Comparison of ENCODE assay signal across 9 cellular contexts in the genomic region with DNA sequence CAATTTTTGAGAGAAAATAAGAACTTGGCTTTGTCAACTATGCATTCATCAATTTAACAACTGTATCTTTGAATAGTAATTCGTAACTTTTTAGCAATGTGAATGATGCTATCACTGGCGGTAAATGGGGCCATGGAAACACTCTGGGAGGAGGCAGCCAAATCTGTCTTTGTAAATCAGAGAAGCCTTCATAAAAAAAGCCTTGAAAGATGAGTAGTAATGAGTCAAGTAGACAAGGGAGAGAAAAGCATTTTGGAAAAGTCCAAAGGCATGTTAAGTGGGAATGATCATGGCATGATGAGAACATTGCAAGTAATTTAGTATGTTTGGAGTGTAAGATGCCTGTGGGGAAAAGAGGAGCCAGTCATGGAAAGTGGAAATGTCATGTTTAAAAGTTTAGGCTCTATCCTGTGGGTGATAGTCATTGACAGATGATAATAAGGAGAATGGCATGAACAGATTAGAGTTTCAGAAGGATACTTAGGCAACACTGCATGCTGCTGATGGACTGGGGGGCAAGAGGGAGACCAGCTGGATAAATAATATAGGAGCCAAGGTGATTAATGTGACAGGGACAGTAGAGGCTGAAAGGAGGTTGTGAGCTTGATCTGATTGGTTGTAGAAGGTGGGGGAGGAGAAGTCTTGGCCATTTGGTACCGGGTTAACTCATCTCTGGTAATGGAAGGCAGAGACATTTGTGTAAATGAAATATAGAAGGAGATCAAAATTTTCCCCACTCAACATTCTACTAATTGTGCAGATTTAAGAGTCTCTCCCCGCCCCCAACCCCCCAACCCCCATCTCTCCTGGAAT. TPM values are rescaled to one million over a fixed set of nuclear protein-coding genes. Genes with fewer than 3 reads are reported as not detected.
DNase-seq lines count a peak whose midpoint lies in the region; ATAC-seq and TF ChIP-seq lines count a peak whose summit lies in the region.
"Had no signal": no experiment of that assay in that cellular context is flagged by ENCODE, and none has a peak within 500 bp of the region (broad histone marks: within the 10 kb centered on the region; RNA-seq: fewer than 3 reads in every experiment).

No MANE protein-coding gene starts in this region.

- TF ChIP-seq RAD21 in IMR-90 (IDR thresholded peaks at IDR 0.05; ENCODE audit: low read length), result no peak

- no peak overlapping the region for H2BK5ac ChIP-seq in IMR-90 (ENCODE audit: low read depth, low read length, poor library complexity, severe bottlenecking)

- dilution Hi-C loops in IMR-90 (cut with HindIII; ENCODE audit: low sequenced_read_pairs, unreplicated experiment), result no loop called here

- peak overlapping the region; percentile 56 for H2AFZ ChIP-seq in IMR-90 (replicated peaks; ENCODE audit: low read length, poor library complexity)

- peak overlapping the region; percentile 20; the same call in 1 of the 2 replicates for H3K4ac ChIP-seq in IMR-90 (ENCODE audit: low read depth, low read length)

- H3K9me3 ChIP-seq in IMR-90 (ENCODE audit: control insufficient read depth, insufficient read depth, low read length) (no peaks in the 10 kb centered on the region), gastrocnemius medialis (no peaks in the 10 kb centered on the region)

- peak overlapping the region; percentile 42; the same call in 1 of the 2 replicates for H3K27ac ChIP-seq in IMR-90 (ENCODE audit: insufficient read depth, low read length)
- peak overlapping the region; percentile 61 to 98 (median 80) for H3K27ac ChIP-seq in gastrocnemius medialis

- H2AK9ac ChIP-seq in IMR-90 (replicated peaks; ENCODE audit: low read depth, low read length, poor library complexity), result no peak overlapping the region

- H3K36me3 Mint-ChIP-seq in brain, result no peaks in the 10 kb centered on the region

- no TSS peak for BruUV-seq in IMR-90 (replicated peaks; lab: Mats Ljungman, UMichigan)

- ATAC-seq in GM18511 (IDR thresholded peaks at IDR 0.05; ENCODE audit: unreplicated experiment), result peak; percentile 12
- no peak for ATAC-seq in IMR-90 (ENCODE audit: low read depth)
- ATAC-seq in gastrocnemius medialis, result peak; percentile 15 to 61

- peak overlapping the region; percentile 83; the same call in 1 of the 2 replicates for H3K18ac ChIP-seq in IMR-90 (ENCODE audit: low read depth, low read length)

- H3K56ac ChIP-seq in IMR-90 (ENCODE audit: extremely low read depth, insufficient read depth, low read length), result no peak overlapping the region

- H3K4me3 Mint-ChIP-seq in brain, result no peak overlapping the region

- H2BK20ac ChIP-seq in IMR-90 (ENCODE audit: low read depth, low read length), result no peak overlapping the region

- H3K9me1 ChIP-seq in IMR-90 (ENCODE audit: insufficient read depth, low read length), result no peaks in the 10 kb centered on the region

- H4K8ac ChIP-seq in IMR-90 (ENCODE audit: low read depth in 2 of 2, low read length in 2 of 2), result peak overlapping the region in 1 of 2 experiments; percentile 19; a peak in 1 of 4 replicates

- peak overlapping the region; percentile 24 for H4K91ac ChIP-seq in IMR-90 (ENCODE audit: insufficient read depth, low read depth, low read length)

- no peaks in the 10 kb centered on the region for H3K27me3 Mint-ChIP-seq in brain

- H3K27me3 ChIP-seq in IMR-90 (ENCODE audit: control insufficient read depth, insufficient read depth, low read length) (no peaks in the 10 kb centered on the region), gastrocnemius medialis (no peaks in the 10 kb centered on the region)

- H3K4me3 ChIP-seq in IMR-90 (ENCODE audit: insufficient read depth, low read depth, low read length), result no peak overlapping the region
- H3K4me3 ChIP-seq in gastrocnemius medialis, result no peak overlapping the region

- no peak overlapping the region for H3K4me2 ChIP-seq in IMR-90 (ENCODE audit: low read depth, low read length)

- no peak overlapping the region for H3K14ac ChIP-seq in IMR-90 (replicated peaks; ENCODE audit: low read depth, low read length)

- CTCF ChIA-PET in IMR-90 (lab: Yijun Ruan, JAX), result no interaction called here

- H3K4me1 ChIP-seq in IMR-90 (ENCODE audit: control insufficient read depth, insufficient read depth, low read length) (peaks cover 15% of the 10 kb centered on the region), gastrocnemius medialis (peaks cover 48 to 56% of the 10 kb centered on the region in 2 donors)

- H3K23ac ChIP-seq in IMR-90 (ENCODE audit: low read depth, low read length), result no peak overlapping the region

- peak overlapping the region; percentile 74; the same call in 1 of the 2 replicates for H4K5ac ChIP-seq in IMR-90 (ENCODE audit: low read depth, low read length)

- no peaks in the 10 kb centered on the region for H3K79me1 ChIP-seq in IMR-90 (ENCODE audit: low read depth in 1 of 2, low read length in 2 of 2)

- intact Hi-C loops in IMR-90 (cut with micrococcal nuclease), result no loop called here
- intact Hi-C loops in gastrocnemius medialis (cut with DNase I; ENCODE audit: low total_unique reads), result no loop called here

- TF ChIP-seq POLR2A in IMR-90 (IDR thresholded peaks at IDR 0.05; ENCODE audit: low read depth, low read length) (no peak), gastrocnemius medialis (IDR thresholded peaks at IDR 0.05) (no peak)

- no peaks in the 10 kb centered on the region for H4K20me1 ChIP-seq in IMR-90 (ENCODE audit: insufficient read depth, low read length)

- peaks cover 43% of the 10 kb centered on the region for H3K4me1 Mint-ChIP-seq in brain

- 0 out of 2 replicates have a peak overlapping the region, but pooled peaks have one; percentile 5 for H2BK120ac ChIP-seq in IMR-90 (ENCODE audit: low read depth, low read length)

- peak overlapping the region in 3 of 5 experiments; percentile 11 to 85 (median 59) for H3K27ac Mint-ChIP-seq in brain

- H2BK15ac ChIP-seq in IMR-90 (ENCODE audit: low read depth, low read length), result peak overlapping the region; percentile 18; the same call in 1 of the 3 replicates

- in situ Hi-C loops in IMR-90 (cut with MboI; ENCODE audit: low sequenced_read_pairs) (no loop called here), gastrocnemius medialis (cut with MboI; ENCODE audit: low sequenced_read_pairs in 4 of 4) (loop anchor here (25.0 kb wide), 4 partner anchors 249 to 699 kb away; no protein-coding TSS in a partner anchor)

- H3K36me3 ChIP-seq in IMR-90 (ENCODE audit: control insufficient read depth, insufficient read depth, low read length) (no peaks in the 10 kb centered on the region), gastrocnemius medialis (no peaks in the 10 kb centered on the region)

- POLR2A ChIA-PET in IMR-90 (lab: Charles Lee; ENCODE audit: unreplicated experiment), result interaction anchor here (0.7 kb wide), 1 partner anchor 65 kb away, joined by 4 read pairs; no protein-coding TSS in a partner anchor

- no peaks in the 10 kb centered on the region for H3K9me3 Mint-ChIP-seq in brain

- WGBS in IMR-90 (ENCODE audit: extremely low coverage in 2 of 2, insufficient read length in 1 of 2), 2 experiments, result 80% methylated on average over 1 of the region's 4 CpGs; no CpG with 5 or more reads in 1 of the 2 experiments

- no peak for DNase-seq in IMR-90
- DNase-seq in gastrocnemius medialis, result no peak
- no peak for DNase-seq in cerebellar cortex (ENCODE audit: low spot score)
- no peak for DNase-seq in glomerular visceral epithelial cell (ENCODE audit: extremely low spot score)
- DNase-seq in stimulated activated naive CD4-positive, alpha-beta T cell (lab: John Stamatoyannopoulos, UW), result no peak
- DNase-seq: stimulated activated naive CD4-positive, alpha-beta T cell treated with Interleukin-2 at 50 U/mL for 16 hours; T1000 had no signal

- peak overlapping the region; percentile 2; the same call in 1 of the 2 replicates for H2AK5ac ChIP-seq in IMR-90 (ENCODE audit: low read depth, low read length)

- TF ChIP-seq CTCF in IMR-90 (conservative IDR thresholded peaks at IDR 0.05; ENCODE audit: low read depth, low read length) (no peak), brain (conservative IDR thresholded peaks at IDR 0.05) (no peak), gastrocnemius medialis (IDR thresholded peaks at IDR 0.05 in 4 of 5, conservative IDR thresholded peaks at IDR 0.05 in 1 of 5) (no peak)

- no peak overlapping the region for H3K9ac ChIP-seq in IMR-90 (ENCODE audit: low read depth, low read length)

TF ChIP-seq in IMR-90, 13 proteins besides CTCF, POLR2A, EP300 and RAD21 (continues in another document):
- TF ChIP-seq CHD1 (IDR thresholded peaks at IDR 0.05; ENCODE audit: low read depth, low read length) (no peak), SMC3 (IDR thresholded peaks at IDR 0.05; ENCODE audit: low read depth, low read length) (no peak), RFX5 (IDR thresholded peaks at IDR 0.05; ENCODE audit: low read depth, low read length) (no peak), NFE2L2 (IDR thresholded peaks at IDR 0.05; ENCODE audit: low read depth, low read length) (no peak), USF2 (IDR thresholded peaks at IDR 0.05; ENCODE audit: low read depth, low read length) (no peak), RCOR1 (IDR thresholded peaks at IDR 0.05; ENCODE audit: insufficient replicate concordance, low read length) (no peak), CEBPB (IDR thresholded peaks at IDR 0.05; ENCODE audit: low read depth, low read length) (no peak), BHLHE40 (IDR thresholded peaks at IDR 0.05; ENCODE audit: low read depth, low read length) (no peak), MAFK (IDR thresholded peaks at IDR 0.05; ENCODE audit: low read depth, low read length) (no peak), ELK1 (IDR thresholded peaks at IDR 0.05; ENCODE audit: borderline replicate concordance, low read depth, low read length) (no peak)

RNA-seq across cellular contexts. Expression of gene SPRY1, which starts 16.3 kb away (rescaled TPM):
- total RNA-seq in IMR-90 (2012; rRNA removed), result 1.4 and 1.9 TPM in 2 replicates
- polyA plus RNA-seq in IMR-90 (2012; rRNA removed), result 2.2 and 2.6 TPM in 2 replicates
- 2.7 and 2.9 TPM in 2 replicates for polyA plus RNA-seq in IMR-90 (2012; cell fraction: cytosol; rRNA removed)
- polyA plus RNA-seq in IMR-90 (2012; cell fraction: nucleus; rRNA removed; ENCODE audit: low replicate concordance), result 1.8 and 3.7 TPM in 2 replicates
- polyA plus RNA-seq in brain (ENCODE audit: insufficient read depth, low read depth, low replicate concordance), result 19.7 TPM
- total RNA-seq in gastrocnemius medialis, result 10 to 100 TPM; 32.8 to 72.2 (median 50.9) TPM

Comparison
In these comparisons a context has a peak if more than half of its experiments do, and no peak if none do; other contexts are left out.
1. RNA of gene SPRY1, which starts 16.3 kb away (total RNA-seq): 32.8 to 72.2 TPM in gastrocnemius medialis; 1.4 to 1.9 TPM in IMR-90; every median in the first group is over 10 times any median in the second.